ENCODE assay signal across 23 cellular contexts in genomic region chr20:61026173-61026572, GRCh38.
"Had no signal": no experiment of that assay in that cellular context is flagged by ENCODE, and none has a peak within 500 bp of the region (broad histone marks: within the 10 kb centered on the region; RNA-seq: fewer than 3 reads in every experiment).

No MANE protein-coding gene starts in this region.

- H3K4me2 ChIP-seq: hepatocyte had no signal

- H3K36me3 ChIP-seq: colonic mucosa, esophagus muscularis mucosa, gastroesophageal sphincter, heart left ventricle, left lung, lower lobe of right lung had no signal

- H2AFZ ChIP-seq: hepatocyte had no signal

- H3K9me3 ChIP-seq: colonic mucosa, esophagus muscularis mucosa, gastroesophageal sphincter, lower lobe of right lung had no signal

- ATAC-seq: effector memory CD8-positive, alpha-beta T cell; foreskin keratinocyte; gastroesophageal sphincter; heart left ventricle; left cardiac atrium; left lung; left ventricle myocardium superior; lower lobe of right lung; mucosa of descending colon; naive thymus-derived CD8-positive, alpha-beta T cell had no signal

- DNase-seq: colonic mucosa; cortex of kidney; effector CD8-positive, alpha-beta T cell; effector memory CD8-positive, alpha-beta T cell; endodermal cell; foreskin keratinocyte; heart left ventricle; hypothalamus; immature natural killer cell; left cardiac atrium; left lung; left ventricle myocardium superior; lower lobe of right lung; mesenchymal stem cell; mucosa of descending colon; naive B cell; naive thymus-derived CD8-positive, alpha-beta T cell had no signal

- H3K79me2 ChIP-seq: hepatocyte had no signal

- H3K4me3 ChIP-seq: colonic mucosa, esophagus muscularis mucosa, gastroesophageal sphincter, heart left ventricle, hepatocyte, left lung, lower lobe of right lung, mucosa of descending colon had no signal

- H3K27me3 ChIP-seq: colonic mucosa, esophagus muscularis mucosa, foreskin keratinocyte, gastroesophageal sphincter, heart left ventricle had no signal

- H3K27ac ChIP-seq: colonic mucosa, foreskin keratinocyte, heart left ventricle, hepatocyte, left lung, lower lobe of right lung had no signal

- FAIRE-seq: endometrium, frontal cortex, keratinocyte had no signal

- H3K4me1 ChIP-seq: colonic mucosa, foreskin keratinocyte, heart left ventricle, left lung, lower lobe of right lung had no signal
